Comparison of ENCODE assay signal across 27 cellular contexts in the genomic region with DNA sequence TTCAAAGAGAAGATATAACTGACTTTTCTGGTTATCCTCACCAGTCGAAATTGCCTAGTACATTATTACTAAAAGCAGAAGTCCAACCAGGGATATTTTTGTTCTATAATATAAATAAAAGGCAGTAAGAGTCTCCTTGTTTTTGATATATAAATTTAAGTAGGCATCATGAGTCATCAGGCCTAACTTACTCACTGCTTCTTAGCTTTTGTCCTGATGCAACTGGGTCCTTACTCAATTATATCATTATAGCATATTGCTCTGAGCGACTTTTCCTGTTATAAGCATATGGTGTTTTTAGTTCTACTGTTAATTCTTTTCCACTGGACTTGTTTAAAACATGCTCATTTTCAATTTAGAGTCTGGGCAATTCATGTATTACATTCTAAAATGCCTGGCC.
DNase-seq lines count a peak whose midpoint lies in the region; ATAC-seq and TF ChIP-seq lines count a peak whose summit lies in the region.
"Had no signal": no experiment of that assay in that cellular context is flagged by ENCODE, and none has a peak within 500 bp of the region (broad histone marks: within the 10 kb centered on the region; RNA-seq: fewer than 3 reads in every experiment).

No MANE protein-coding gene starts in this region.

- DNase-seq in HT1080 (ENCODE audit: low read depth) (peak; percentile 60), mammary epithelial cell (peak; percentile 39), fibroblast of villous mesenchyme (ENCODE audit: low read depth) (peak; percentile 48), RKO (ENCODE audit: low spot score) (no peak), SHP77 treated with DMSO at 0.1 percent for 48 hours (lab: John Stamatoyannopoulos, UW) (no peak), 8988T (no peak)
- DNase-seq: activated CD4-positive, alpha-beta T cell treated with anti-CD3 and anti-CD28 coated beads, Interleukin-2, amount 50 U/mL, for 48 hours; activated naive CD4-positive, alpha-beta T cell treated with anti-CD3 and anti-CD28 coated beads for 36 hours; AML-193; amniotic stem cell; CD4-positive, alpha-beta memory T cell; cortex of kidney; endodermal cell; head of caudate nucleus; KBM-7; kidney glomerular epithelial cell; NCI-H1436 treated with DMSO at 0.1 percent for 48 hours; NCI-H774; right lobe of liver; SK-N-SH; stimulated activated CD4-positive, alpha-beta T cell treated with anti-CD3 and anti-CD28 coated beads, Interleukin-4, amount 100 ng/mL, for 24 hours; substantia nigra; upper lobe of left lung had no signal

- no peaks in the 10 kb centered on the region for H4K20me1 ChIP-seq in mammary epithelial cell (ENCODE audit: insufficient read depth, low read length)

- no peak for ATAC-seq in HG02973 (IDR thresholded peaks at IDR 0.05; ENCODE audit: unreplicated experiment)
- ATAC-seq: activated CD4-positive, CD25-positive, alpha-beta regulatory T cell treated with anti-CD3 and anti-CD28 coated beads, Interleukin-2, amount 50 U/mL, for 24 hours; right lobe of liver; stimulated activated effector memory CD8-positive, alpha-beta T cell treated with anti-CD3 and anti-CD28 coated beads, Interleukin-12 subunit alpha, Interleukin-12 subunit beta, amount 100 ng/mL, for 72 hours had no signal

- in situ Hi-C loops in mammary epithelial cell (cut with MboI; ENCODE audit: low sequenced_read_pairs in 2 of 2) = no loop called here

- no peaks in the 10 kb centered on the region for H3K4me1 ChIP-seq in mammary epithelial cell (ENCODE audit: insufficient read depth, low read length)
- H3K4me1 ChIP-seq: right lobe of liver, upper lobe of left lung had no signal

- WGBS in mammary epithelial cell (ENCODE audit: low coverage, missing lambda C conversion rate) = 50% methylated on average over 2 of the region's 2 CpGs

- TF ChIP-seq CTCF in mammary epithelial cell (conservative IDR thresholded peaks at IDR 0.05 in 1 of 2, IDR thresholded peaks at IDR 0.05 in 1 of 2; ENCODE audit: extremely low read depth in 1 of 2, insufficient read depth in 1 of 2, low read depth in 1 of 2, low read length in 2 of 2) (no peak), fibroblast of villous mesenchyme (IDR thresholded peaks at IDR 0.05; ENCODE audit: insufficient read depth, low read depth, low read length) (no peak)

- no peaks in the 10 kb centered on the region for H3K27me3 ChIP-seq in mammary epithelial cell (ENCODE audit: insufficient read depth, low read length)
- H3K27me3 ChIP-seq: right lobe of liver, upper lobe of left lung had no signal

- intact Hi-C loops in mammary epithelial cell (cut with micrococcal nuclease) = no loop called here

- no peak overlapping the region for H3K27ac ChIP-seq in mammary epithelial cell (ENCODE audit: insufficient read depth, low read depth, low read length)
- H3K27ac ChIP-seq: right lobe of liver, upper lobe of left lung had no signal

- no peaks in the 10 kb centered on the region for H3K36me3 ChIP-seq in mammary epithelial cell (ENCODE audit: insufficient read depth, low read length)
- H3K36me3 ChIP-seq: right lobe of liver, upper lobe of left lung had no signal

- dilution Hi-C loops in mammary epithelial cell (cut with HindIII; ENCODE audit: low sequenced_read_pairs) = no loop called here

- no peak overlapping the region for H3K4me3 ChIP-seq in mammary epithelial cell (replicated peaks in 1 of 3; ENCODE audit: insufficient read depth in 1 of 3, low read depth in 2 of 3, low read length in 3 of 3)
- no peak overlapping the region for H3K4me3 ChIP-seq in fibroblast of villous mesenchyme (ENCODE audit: low read depth, low read length)
- H3K4me3 ChIP-seq: lung, right lobe of liver, upper lobe of left lung had no signal

- no peaks in the 10 kb centered on the region for H3K79me2 ChIP-seq in mammary epithelial cell (ENCODE audit: insufficient read depth, low read length)

- H3K4me2 ChIP-seq in mammary epithelial cell (ENCODE audit: insufficient read depth, low read depth, low read length) = no peak overlapping the region
- H3K4me2 ChIP-seq: SK-N-SH had no signal

- H3K9ac ChIP-seq in mammary epithelial cell (ENCODE audit: insufficient read depth, low read length) = no peak overlapping the region
- H3K9ac ChIP-seq: SK-N-SH had no signal

- H3K9me3 ChIP-seq in mammary epithelial cell (replicated peaks; ENCODE audit: insufficient read depth, low read length) = no peaks in the 10 kb centered on the region
- H3K9me3 ChIP-seq: right lobe of liver, SK-N-SH, upper lobe of left lung had no signal

- BruUV-seq in mammary epithelial cell (replicated peaks; lab: Mats Ljungman, UMichigan) = no TSS peak

- CTCF ChIA-PET in mammary epithelial cell (lab: Charles Lee; ENCODE audit: low non-redundant PET) = no interaction called here

- no peak overlapping the region for H2AFZ ChIP-seq in mammary epithelial cell (ENCODE audit: low read depth, low read length)

Comparison
In these comparisons a context has a peak if more than half of its experiments do, and no peak if none do; other contexts are left out.
1. DNase-seq: peak in HT1080 (single experiment), mammary epithelial cell (single experiment) and fibroblast of villous mesenchyme (single experiment); none in RKO (single experiment), SHP77 treated with DMSO at 0.1 percent for 48 hours (single experiment) and 8988T (single experiment).